In the genomic region with DNA sequence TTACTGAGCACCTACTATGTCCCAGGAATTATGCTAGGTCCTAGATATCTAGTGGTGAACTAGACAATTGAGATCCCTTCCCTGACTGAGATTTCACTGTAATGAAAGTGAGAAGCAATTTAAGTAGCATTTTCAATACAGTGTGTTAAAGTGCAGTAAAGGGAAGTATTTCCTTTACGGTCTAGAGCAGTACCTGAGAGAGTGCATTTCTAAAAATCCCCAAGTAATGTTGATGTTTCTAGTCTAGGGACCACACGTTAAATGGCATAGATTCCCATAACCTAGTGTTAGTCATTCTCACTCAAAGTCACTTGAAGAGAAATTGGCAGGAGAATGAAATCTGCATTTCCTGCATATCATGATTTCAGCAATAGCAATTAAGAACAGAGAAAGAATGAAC, we compare ENCODE assay signal across 17 cellular contexts.
DNase-seq lines count a peak whose midpoint lies in the region; ATAC-seq and TF ChIP-seq lines count a peak whose summit lies in the region.
"Had no signal": no experiment of that assay in that cellular context is flagged by ENCODE, and none has a peak within 500 bp of the region (broad histone marks: within the 10 kb centered on the region; RNA-seq: fewer than 3 reads in every experiment).

No MANE protein-coding gene starts in this region.

- peak; percentile 53 for ATAC-seq in GM21390 (IDR thresholded peaks at IDR 0.05; ENCODE audit: unreplicated experiment)
- ATAC-seq in stimulated activated memory B cell treated with anti-CD40 and anti-IgM and Interleukin-4, amounts not matched to agents 10 μg/mL and 1 μg/mL and 100 μg/mL, for 72 hours, result peak; percentile 64
- ATAC-seq: CD8-positive, alpha-beta T cell had no signal

- no peaks in the 10 kb centered on the region for H3K36me3 Mint-ChIP-seq in stimulated activated memory B cell treated with anti-CD40 and anti-IgM and Interleukin-4, amounts not matched to agents 10 μg/mL and 1 μg/mL and 100 μg/mL, for 72 hours
- H3K36me3 Mint-ChIP-seq: CD8-positive, alpha-beta T cell had no signal

- H3K4me1 ChIP-seq in osteoblast (ENCODE audit: insufficient read depth, low read length), result no peaks in the 10 kb centered on the region
- H3K4me1 ChIP-seq: BLaER1 had no signal

- no peaks in the 10 kb centered on the region for H3K36me3 ChIP-seq in osteoblast (ENCODE audit: insufficient read depth, low read length)
- H3K36me3 ChIP-seq: BLaER1 had no signal

- H3K9me3 ChIP-seq in osteoblast (ENCODE audit: low read depth, low read length), result no peaks in the 10 kb centered on the region
- H3K9me3 ChIP-seq: BLaER1 had no signal

- peak; percentile 3 for DNase-seq in NCI-H2029 treated with DMSO at 0.1 percent for 48 hours (lab: John Stamatoyannopoulos, UW)
- DNase-seq in NCI-H2029 (lab: John Stamatoyannopoulos, UW), result no peak
- peak; percentile 1 for DNase-seq in fibroblast of mammary gland (ENCODE audit: low read depth)
- DNase-seq in 8988T, result no peak
- DNase-seq in DMS 273 (lab: John Stamatoyannopoulos, UW; ENCODE audit: unreplicated experiment), result no peak
- DNase-seq in osteoblast (ENCODE audit: insufficient read length, low spot score, missing footprints), result no peak
- DNase-seq: Calu3; CD8-positive, alpha-beta T cell; DMS 273 treated with DMSO at 0.1 percent for 48 hours; DND-41; EL; H9; KG1 had no signal

- H3K4me3 ChIP-seq in fibroblast of mammary gland (ENCODE audit: control insufficient read depth, low read depth, low read length), result no peak overlapping the region
- no peak overlapping the region for H3K4me3 ChIP-seq in osteoblast (ENCODE audit: insufficient read depth, low read length)
- H3K4me3 ChIP-seq: BLaER1 had no signal

- H3K27me3 ChIP-seq in osteoblast (ENCODE audit: insufficient read depth, low read length), result no peaks in the 10 kb centered on the region
- H3K27me3 ChIP-seq: BLaER1 had no signal

- no peak overlapping the region for H3K27ac Mint-ChIP-seq in stimulated activated memory B cell treated with anti-CD40 and anti-IgM and Interleukin-4, amounts not matched to agents 10 μg/mL and 1 μg/mL and 100 μg/mL, for 72 hours
- H3K27ac Mint-ChIP-seq: CD8-positive, alpha-beta T cell; H9 had no signal

- no peak overlapping the region for H3K27ac ChIP-seq in osteoblast (ENCODE audit: low read depth, low read length)
- H3K27ac ChIP-seq: 22Rv1, BLaER1 had no signal

- H2AFZ ChIP-seq in osteoblast (ENCODE audit: low read length), result no peak overlapping the region

- peaks cover 3% of the 10 kb centered on the region for H3K9me3 Mint-ChIP-seq in stimulated activated memory B cell treated with anti-CD40 and anti-IgM and Interleukin-4, amounts not matched to agents 10 μg/mL and 1 μg/mL and 100 μg/mL, for 72 hours
- H3K9me3 Mint-ChIP-seq: CD8-positive, alpha-beta T cell had no signal

- H4K20me1 ChIP-seq in osteoblast (ENCODE audit: insufficient read depth, low read length), result no peaks in the 10 kb centered on the region
- H4K20me1 ChIP-seq: BLaER1 had no signal

- H3K4me2 ChIP-seq in osteoblast (ENCODE audit: insufficient read depth, low read length), result no peak overlapping the region
- H3K4me2 ChIP-seq: BLaER1 had no signal

- no peaks in the 10 kb centered on the region for H3K4me1 Mint-ChIP-seq in stimulated activated memory B cell treated with anti-CD40 and anti-IgM and Interleukin-4, amounts not matched to agents 10 μg/mL and 1 μg/mL and 100 μg/mL, for 72 hours
- H3K4me1 Mint-ChIP-seq: H9 had no signal

- H3K4me3 Mint-ChIP-seq in stimulated activated memory B cell treated with anti-CD40 and anti-IgM and Interleukin-4, amounts not matched to agents 10 μg/mL and 1 μg/mL and 100 μg/mL, for 72 hours, result no peak overlapping the region
- H3K4me3 Mint-ChIP-seq: CD8-positive, alpha-beta T cell; H9 had no signal

- H3K79me2 ChIP-seq in osteoblast (ENCODE audit: insufficient read depth, low read length), result no peaks in the 10 kb centered on the region

- H3K27me3 Mint-ChIP-seq in stimulated activated memory B cell treated with anti-CD40 and anti-IgM and Interleukin-4, amounts not matched to agents 10 μg/mL and 1 μg/mL and 100 μg/mL, for 72 hours, result no peaks in the 10 kb centered on the region

- TF ChIP-seq CTCF in fibroblast of mammary gland (conservative IDR thresholded peaks at IDR 0.05; ENCODE audit: control insufficient read depth, insufficient read depth, low read depth, low read length) (no peak), osteoblast (IDR thresholded peaks at IDR 0.05; ENCODE audit: extremely low read depth, low read depth, low read length) (no peak)

Comparison
In these comparisons a context has a peak if more than half of its experiments do, and no peak if none do; other contexts are left out.
1. DNase-seq: peak in NCI-H2029 treated with DMSO at 0.1 percent for 48 hours (single experiment) and fibroblast of mammary gland (single experiment); none in NCI-H2029 (single experiment), 8988T (single experiment), DMS 273 (single experiment) and osteoblast (single experiment).